1 cellular context compared by ENCODE assay signal in genomic region chr6:31579546-31580445, GRCh38.
TF ChIP-seq lines count a peak whose summit lies in the region.

No MANE protein-coding gene starts in this region.

TF ChIP-seq in H1, 55 proteins besides CTCF, POLR2A, EP300 and RAD21:
- no peak for TF ChIP-seq MAX (IDR thresholded peaks at IDR 0.05)
- TF ChIP-seq JUND (IDR thresholded peaks at IDR 0.05; ENCODE audit: low read length), result no peak
- TF ChIP-seq TAF7 (optimal IDR thresholded peaks at IDR 0.05; ENCODE audit: borderline replicate concordance, low read depth, low read length), result no peak
- no peak for TF ChIP-seq RXRA (IDR thresholded peaks at IDR 0.05; ENCODE audit: insufficient read depth, low read depth, low read length)
- no peak for TF ChIP-seq CEBPB (IDR thresholded peaks at IDR 0.05; ENCODE audit: low read depth, low read length)
- no peak for TF ChIP-seq SP2 (IDR thresholded peaks at IDR 0.05; ENCODE audit: low read length)
- no peak for TF ChIP-seq NRF1 (IDR thresholded peaks at IDR 0.05; ENCODE audit: low read depth, low read length)
- TF ChIP-seq MAFK (IDR thresholded peaks at IDR 0.05; ENCODE audit: low read depth, low read length), result no peak
- TF ChIP-seq SUZ12 (IDR thresholded peaks at IDR 0.05; ENCODE audit: low read length), result no peak
- TF ChIP-seq USF2 (IDR thresholded peaks at IDR 0.05; ENCODE audit: low read length), result no peak
- TF ChIP-seq ATF3 (IDR thresholded peaks at IDR 0.05; ENCODE audit: insufficient read depth, low read depth, low read length), result no peak
- TF ChIP-seq POLR2AphosphoS5 (IDR thresholded peaks at IDR 0.05; ENCODE audit: low read depth, low read length), result no peak
- no peak for TF ChIP-seq SIN3A (conservative IDR thresholded peaks at IDR 0.05 in 1 of 2, IDR thresholded peaks at IDR 0.05 in 1 of 2; ENCODE audit: low read depth in 1 of 2, low read length in 2 of 2)
